16 cellular contexts compared by ENCODE assay signal in the genomic region with DNA sequence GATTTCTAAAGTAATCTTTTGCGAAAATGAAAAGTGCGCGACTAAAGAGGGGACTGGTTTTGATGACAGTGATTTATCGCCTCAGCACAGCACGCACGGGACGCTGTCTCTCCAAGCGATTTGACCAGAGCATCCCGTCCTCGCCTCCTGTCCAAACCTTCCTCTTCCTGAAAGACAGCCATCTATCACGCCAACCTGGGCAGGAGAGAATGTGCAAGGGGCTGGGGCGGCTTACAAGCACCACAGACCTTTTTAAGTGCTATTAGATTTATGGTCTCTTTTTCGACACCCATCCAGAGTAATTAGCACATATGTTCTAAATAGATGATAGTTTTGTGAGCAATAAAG. TPM values are rescaled to one million over a fixed set of nuclear protein-coding genes. Genes with fewer than 3 reads are reported as not detected.
DNase-seq lines count a peak whose midpoint lies in the region; ATAC-seq and TF ChIP-seq lines count a peak whose summit lies in the region.
"Had no signal": no experiment of that assay in that cellular context is flagged by ENCODE, and none has a peak within 500 bp of the region (broad histone marks: within the 10 kb centered on the region; RNA-seq: fewer than 3 reads in every experiment).

No MANE protein-coding gene starts in this region.

- H3K27me3 ChIP-seq in layer of hippocampus (ENCODE audit: control insufficient read depth, insufficient read depth, low read length) = peaks cover 5% of the 10 kb centered on the region
- no peaks in the 10 kb centered on the region for H3K27me3 ChIP-seq in tibial nerve
- H3K27me3 ChIP-seq in brain microvascular endothelial cell (replicated peaks) = no peaks in the 10 kb centered on the region

- H3K36me3 Mint-ChIP-seq in activated naive CD8-positive, alpha-beta T cell treated with anti-CD3 and anti-CD28 coated beads, Interleukin-2, amount 10 ng/mL, durations not matched to agents 7 days and 5 days = peaks cover 1% of the 10 kb centered on the region
- peaks cover 2% of the 10 kb centered on the region for H3K36me3 Mint-ChIP-seq in activated naive CD8-positive, alpha-beta T cell treated with anti-CD3 and anti-CD28 coated beads, Interleukin-2, amount 50 U/mL, for 24 hours (ENCODE audit: low read depth)
- H3K36me3 Mint-ChIP-seq in brain = peaks cover 47% of the 10 kb centered on the region
- H3K36me3 Mint-ChIP-seq: CD8-positive, alpha-beta T cell had no signal

- POLR2A ChIA-PET in activated naive CD8-positive, alpha-beta T cell treated with anti-CD3 and anti-CD28 coated beads, Interleukin-2, amount 10 ng/mL, durations not matched to agents 7 days and 5 days (lab: Charles Lee) = interaction anchor here (1.4 kb wide), 1 partner anchor 13 kb away, joined by 3 read pairs; no protein-coding TSS in a partner anchor

- TF ChIP-seq EP300 in tibial nerve (IDR thresholded peaks at IDR 0.05) = no peak

- no peak for TF ChIP-seq POLR2A in tibial nerve (IDR thresholded peaks at IDR 0.05)

- peak overlapping the region; percentile 31 for H3K27ac Mint-ChIP-seq in activated naive CD8-positive, alpha-beta T cell treated with anti-CD3 and anti-CD28 coated beads, Interleukin-2, amount 10 ng/mL, durations not matched to agents 7 days and 5 days
- H3K27ac Mint-ChIP-seq in activated naive CD8-positive, alpha-beta T cell treated with anti-CD3 and anti-CD28 coated beads, Interleukin-2, amount 50 U/mL, for 24 hours = no peak overlapping the region
- H3K27ac Mint-ChIP-seq in brain = peak overlapping the region in 4 of 5 experiments; percentile 54 to 99 (median 97)
- H3K27ac Mint-ChIP-seq: activated naive CD4-positive, alpha-beta T cell treated with anti-CD3 and anti-CD28 coated beads for 36 hours; CD8-positive, alpha-beta T cell had no signal

- WGBS in tibial nerve, 2 donors = 79 to 82% methylated on average over 13 of the region's 13 CpGs

- peaks cover 0 to 74% (median 11%) of the 10 kb centered on the region in 4 donors for H3K4me1 ChIP-seq in tibial nerve

- no peak overlapping the region for H3K4me3 ChIP-seq in tibial nerve
- no peak overlapping the region for H3K4me3 ChIP-seq in brain microvascular endothelial cell (ENCODE audit: low read depth, low read length)

- H3K9me3 Mint-ChIP-seq in activated naive CD8-positive, alpha-beta T cell treated with anti-CD3 and anti-CD28 coated beads, Interleukin-2, amount 10 ng/mL, durations not matched to agents 7 days and 5 days = no peaks in the 10 kb centered on the region
- H3K9me3 Mint-ChIP-seq in activated naive CD8-positive, alpha-beta T cell treated with anti-CD3 and anti-CD28 coated beads, Interleukin-2, amount 50 U/mL, for 24 hours = no peaks in the 10 kb centered on the region
- peaks cover 3 to 29% (median 22%) of the 10 kb centered on the region in 5 experiments for H3K9me3 Mint-ChIP-seq in brain
- H3K9me3 Mint-ChIP-seq: activated naive CD4-positive, alpha-beta T cell treated with anti-CD3 and anti-CD28 coated beads for 36 hours; CD8-positive, alpha-beta T cell had no signal

- peak overlapping the region; percentile 77 for H3K27ac ChIP-seq in layer of hippocampus (ENCODE audit: low read depth, low read length)
- H3K27ac ChIP-seq in tibial nerve = peak overlapping the region; percentile 21 to 99 (median 83)
- H3K27ac ChIP-seq in substantia nigra (ENCODE audit: low read depth, low read length, poor library complexity, severe bottlenecking) = no peak overlapping the region
- H3K27ac ChIP-seq in brain microvascular endothelial cell = no peak overlapping the region
- H3K27ac ChIP-seq: skin epidermis had no signal

- no peak for ATAC-seq in activated naive CD8-positive, alpha-beta T cell treated with anti-CD3 and anti-CD28 coated beads, Interleukin-2, amount 10 ng/mL, durations not matched to agents 7 days and 5 days (ENCODE audit: low read depth)
- ATAC-seq in activated naive CD8-positive, alpha-beta T cell treated with anti-CD3 and anti-CD28 coated beads, Interleukin-2, amount 50 U/mL, for 24 hours = no peak
- ATAC-seq: CD8-positive, alpha-beta T cell; Panc1 had no signal

- peak overlapping the region; percentile 9 for H3K4me3 Mint-ChIP-seq in activated naive CD8-positive, alpha-beta T cell treated with anti-CD3 and anti-CD28 coated beads, Interleukin-2, amount 10 ng/mL, durations not matched to agents 7 days and 5 days
- H3K4me3 Mint-ChIP-seq in activated naive CD8-positive, alpha-beta T cell treated with anti-CD3 and anti-CD28 coated beads, Interleukin-2, amount 50 U/mL, for 24 hours = no peak overlapping the region
- peak overlapping the region; percentile 24 to 83 (median 75) for H3K4me3 Mint-ChIP-seq in brain
- H3K4me3 Mint-ChIP-seq: activated naive CD4-positive, alpha-beta T cell treated with anti-CD3 and anti-CD28 coated beads for 36 hours; CD8-positive, alpha-beta T cell had no signal

- in situ Hi-C loops in brain microvascular endothelial cell (cut with HindIII; ENCODE audit: low pct_ligation_motif_present, low sequenced_read_pairs) = no loop called here

- DNase-seq in activated naive CD8-positive, alpha-beta T cell treated with anti-CD3 and anti-CD28 coated beads, Interleukin-2, amount 10 ng/mL, durations not matched to agents 7 days and 5 days = no peak
- no peak for DNase-seq in activated naive CD8-positive, alpha-beta T cell treated with anti-CD3 and anti-CD28 coated beads, Interleukin-2, amount 50 U/mL, for 24 hours
- DNase-seq in tibial nerve (ENCODE audit: low spot score in 2 of 2) (no peak), substantia nigra (lab: John Stamatoyannopoulos, UW) (no peak), nucleus accumbens (lab: John Stamatoyannopoulos, UW) (no peak), brain microvascular endothelial cell (no peak)
- DNase-seq: activated naive CD4-positive, alpha-beta T cell treated with anti-CD3 and anti-CD28 coated beads for 36 hours; CD8-positive, alpha-beta T cell; foreskin melanocyte; NCI-H2029 treated with DMSO at 0.1 percent for 48 hours; NCI-H526 treated with DMSO at 0.1 percent for 48 hours; stimulated activated naive CD4-positive, alpha-beta T cell treated with Interleukin-2 at 50 U/mL for 16 hours had no signal

- peaks cover 92% of the 10 kb centered on the region for H3K27me3 Mint-ChIP-seq in activated naive CD8-positive, alpha-beta T cell treated with anti-CD3 and anti-CD28 coated beads, Interleukin-2, amount 10 ng/mL, durations not matched to agents 7 days and 5 days
- peaks cover 89% of the 10 kb centered on the region for H3K27me3 Mint-ChIP-seq in activated naive CD8-positive, alpha-beta T cell treated with anti-CD3 and anti-CD28 coated beads, Interleukin-2, amount 50 U/mL, for 24 hours
- H3K27me3 Mint-ChIP-seq in brain = peaks cover 36% of the 10 kb centered on the region

- H3K9me3 ChIP-seq in tibial nerve = peaks cover 0 to 2% (median 0%) of the 10 kb centered on the region in 4 donors

- H3K4me1 Mint-ChIP-seq in activated naive CD8-positive, alpha-beta T cell treated with anti-CD3 and anti-CD28 coated beads, Interleukin-2, amount 10 ng/mL, durations not matched to agents 7 days and 5 days = peaks cover 11% of the 10 kb centered on the region
- peaks cover 21% of the 10 kb centered on the region for H3K4me1 Mint-ChIP-seq in activated naive CD8-positive, alpha-beta T cell treated with anti-CD3 and anti-CD28 coated beads, Interleukin-2, amount 50 U/mL, for 24 hours
- peaks cover 90% of the 10 kb centered on the region for H3K4me1 Mint-ChIP-seq in brain

- TF ChIP-seq CTCF in brain (conservative IDR thresholded peaks at IDR 0.05) (no peak), tibial nerve (IDR thresholded peaks at IDR 0.05) (no peak), brain microvascular endothelial cell (IDR thresholded peaks at IDR 0.05; ENCODE audit: low read depth, low read length, missing control alignments) (no peak)

- peaks cover 0 to 30% (median 0%) of the 10 kb centered on the region in 3 donors for H3K36me3 ChIP-seq in tibial nerve
- H3K36me3 ChIP-seq in brain microvascular endothelial cell (replicated peaks) = peaks cover 17% of the 10 kb centered on the region

RNA-seq across cellular contexts. Expression of gene NR2F1-AS1, which starts 7.4 kb away (rescaled TPM):
- not detected for total RNA-seq in activated naive CD8-positive, alpha-beta T cell treated with anti-CD3 and anti-CD28 coated beads, Interleukin-2, amount 10 ng/mL, durations not matched to agents 7 days and 5 days
- polyA plus RNA-seq in brain (ENCODE audit: insufficient read depth, low read depth, low replicate concordance) = 35.2 TPM
- 10 to 100 TPM; 13.5 to 38.4 (median 35.4) TPM for total RNA-seq in tibial nerve
- total RNA-seq: activated naive CD4-positive, alpha-beta T cell treated with anti-CD3 and anti-CD28 coated beads for 36 hours; CD8-positive, alpha-beta T cell had no signal

RNA-seq across cellular contexts. Expression of gene NR2F1, which starts 9.4 kb away (rescaled TPM):
- total RNA-seq in activated naive CD8-positive, alpha-beta T cell treated with anti-CD3 and anti-CD28 coated beads, Interleukin-2, amount 10 ng/mL, durations not matched to agents 7 days and 5 days = not detected
- 356 TPM for polyA plus RNA-seq in brain (ENCODE audit: insufficient read depth, low read depth, low replicate concordance)
- 10 to 100 TPM; 64.9 to 81.3 (median 67.6) TPM for total RNA-seq in tibial nerve
- total RNA-seq: activated naive CD4-positive, alpha-beta T cell treated with anti-CD3 and anti-CD28 coated beads for 36 hours; CD8-positive, alpha-beta T cell had no signal

Comparison
In these comparisons a context has a peak if more than half of its experiments do, and no peak if none do; other contexts are left out.
1. H3K27ac ChIP-seq: peak in layer of hippocampus (single experiment) and tibial nerve (4 of 4); none in substantia nigra (single experiment) and brain microvascular endothelial cell (single experiment).
2. RNA of gene NR2F1-AS1, which starts 7.4 kb away (total RNA-seq): 13.5 to 38.4 TPM in tibial nerve; not detected in activated naive CD8-positive, alpha-beta T cell treated with anti-CD3 and anti-CD28 coated beads, Interleukin-2, amount 10 ng/mL, durations not matched to agents 7 days and 5 days; every median in the first group is over 10 times any median in the second.
3. RNA of gene NR2F1, which starts 9.4 kb away (total RNA-seq): 64.9 to 81.3 TPM in tibial nerve; not detected in activated naive CD8-positive, alpha-beta T cell treated with anti-CD3 and anti-CD28 coated beads, Interleukin-2, amount 10 ng/mL, durations not matched to agents 7 days and 5 days; every median in the first group is over 10 times any median in the second.